ENCODE assay signal across 22 cellular contexts in the genomic region with DNA sequence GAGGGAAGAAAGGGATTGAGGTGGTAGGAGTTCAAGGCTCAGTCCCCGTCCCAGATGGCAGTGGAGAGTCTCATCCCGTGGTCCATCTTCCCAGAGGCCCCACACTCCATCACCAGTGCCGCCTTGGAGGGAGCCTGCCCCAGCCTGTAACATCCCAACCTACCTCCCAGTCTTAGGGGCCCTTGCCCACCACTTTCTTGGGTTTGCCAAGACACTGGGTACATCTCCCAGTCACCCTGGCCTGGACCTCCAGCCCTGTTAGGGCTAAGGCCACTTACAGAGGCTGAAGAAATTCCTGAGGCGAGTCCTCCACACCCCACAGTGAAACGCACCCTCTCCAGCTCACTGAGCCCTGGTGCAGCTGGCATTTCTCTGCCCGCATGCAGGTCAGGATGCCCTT. TPM values are rescaled to one million over a fixed set of nuclear protein-coding genes. Genes with fewer than 3 reads are reported as not detected.
DNase-seq lines count a peak whose midpoint lies in the region; ATAC-seq, FAIRE-seq and TF ChIP-seq lines count a peak whose summit lies in the region.
"Had no signal": no experiment of that assay in that cellular context is flagged by ENCODE, and none has a peak within 500 bp of the region (broad histone marks: within the 10 kb centered on the region; RNA-seq: fewer than 3 reads in every experiment).

No MANE protein-coding gene starts in this region.

- H3K4me1 Mint-ChIP-seq in brain (peaks cover 2% of the 10 kb centered on the region), mesothelial cell of epicardium (peaks cover 10% of the 10 kb centered on the region)

- H3K9ac ChIP-seq in stomach smooth muscle (ENCODE audit: low read length in 2 of 2) (peak overlapping the region in 1 of 2 donors; percentile 13), HepG2 (ENCODE audit: insufficient read depth, low read depth, low read length) (no peak overlapping the region)

- 87% methylated on average over 5 of the region's 6 CpGs for WGBS in HepG2 (ENCODE audit: low lambda C conversion rate)

- peak overlapping the region in 3 of 5 experiments; percentile 45 to 80 (median 53) for H3K4me3 Mint-ChIP-seq in brain
- peak overlapping the region; percentile 55 for H3K4me3 Mint-ChIP-seq in mesothelial cell of epicardium
- H3K4me3 Mint-ChIP-seq: activated naive CD8-positive, alpha-beta T cell treated with anti-CD3 and anti-CD28 coated beads, Interleukin-2, amount 10 ng/mL, durations not matched to agents 7 days and 5 days had no signal

- in situ Hi-C loops in HepG2 (cut with HindIII; ENCODE audit: extremely low pct_ligation_motif_present, low pct_unique_long_range_greater_than_20kb), result loop anchor here (10.0 kb wide), 1 partner anchor 236 kb away; no protein-coding TSS in a partner anchor

- H3K9me3 Mint-ChIP-seq in brain, result peaks cover 0 to 1% (median 0%) of the 10 kb centered on the region in 5 experiments
- no peaks in the 10 kb centered on the region for H3K9me3 Mint-ChIP-seq in mesothelial cell of epicardium
- H3K9me3 Mint-ChIP-seq: activated naive CD8-positive, alpha-beta T cell treated with anti-CD3 and anti-CD28 coated beads, Interleukin-2, amount 10 ng/mL, durations not matched to agents 7 days and 5 days had no signal

- no peak for FAIRE-seq in HepG2 (lab: Jason Lieb, UNC)
- FAIRE-seq: GM18507 had no signal

- CTCF ChIA-PET in HEK293T (lab: Yijun Ruan, JAX), result no interaction called here
- CTCF ChIA-PET in HepG2 (lab: Yijun Ruan, JAX; ENCODE audit: low intra/inter-chr PET ratio, low total read pairs), result no interaction called here

- H3K9me3 ChIP-seq in stomach smooth muscle (ENCODE audit: control insufficient read depth in 2 of 2, low read length in 2 of 2) (no peaks in the 10 kb centered on the region), HepG2 (ENCODE audit: low read length) (no peaks in the 10 kb centered on the region)
- H3K9me3 ChIP-seq: lower lobe of right lung, right lobe of liver had no signal

- H3K4me2 ChIP-seq in HepG2 (ENCODE audit: low read depth, low read length), result no peak overlapping the region

- BruUV-seq in HepG2 (replicated peaks; lab: Mats Ljungman, UMichigan), result no TSS peak

- intact Hi-C loops in HepG2 (cut with micrococcal nuclease; ENCODE audit: unreplicated experiment), result loop anchor here (10.0 kb wide), 1 partner anchor 236 kb away; no protein-coding TSS in a partner anchor

- H2AFZ ChIP-seq in HepG2 (ENCODE audit: low read length), result no peak overlapping the region

- TF ChIP-seq RAD21 in HepG2 (CRISPR knock-in tag; IDR thresholded peaks at IDR 0.05), result no peak

- peaks cover 26% of the 10 kb centered on the region for H3K36me3 Mint-ChIP-seq in brain
- H3K36me3 Mint-ChIP-seq in mesothelial cell of epicardium, result peaks cover 5% of the 10 kb centered on the region
- H3K36me3 Mint-ChIP-seq: activated naive CD8-positive, alpha-beta T cell treated with anti-CD3 and anti-CD28 coated beads, Interleukin-2, amount 10 ng/mL, durations not matched to agents 7 days and 5 days had no signal

- DNase-seq in HEK293T (ENCODE audit: extremely low spot score) (peak; percentile 8), mesothelial cell of epicardium (ENCODE audit: low spot score in 2 of 2, unreplicated experiment in 2 of 2) (no peak), RKO (ENCODE audit: low spot score) (no peak), HepG2 (ENCODE audit: low spot score) (no peak)
- DNase-seq: activated CD4-positive, alpha-beta T cell treated with anti-CD3 and anti-CD28 coated beads for 4 hours; activated naive CD8-positive, alpha-beta T cell treated with anti-CD3 and anti-CD28 coated beads, Interleukin-2, amount 10 ng/mL, durations not matched to agents 7 days and 5 days; activated T-cell treated with anti-CD3 and anti-CD28 coated beads, Interleukin-2, amount 50 U/mL, for 48 hours; DMS 273 treated with DMSO at 0.1 percent for 48 hours; effector CD4-positive, alpha-beta T cell; NCI-H2081; NCI-H446; right lobe of liver; stimulated activated CD4-positive, alpha-beta T cell treated with anti-CD3 and anti-CD28 coated beads, Interleukin-15, amount 100 ng/mL, for 24 hours; stimulated activated CD8-positive, alpha-beta memory T cell treated with anti-CD3 and anti-CD28 coated beads, Interleukin-4, amount 100 ng/mL, for 48 hours had no signal

- TF ChIP-seq EP300 in HepG2 (IDR thresholded peaks at IDR 0.05; ENCODE audit: low read depth in 2 of 2, low read length in 2 of 2) (no peak), HepG2 (CRISPR knock-in tag; IDR thresholded peaks at IDR 0.05; ENCODE audit: borderline replicate concordance) (no peak)

- H3K4me3 ChIP-seq in stomach smooth muscle (ENCODE audit: low read length in 2 of 2), result no peak overlapping the region
- H3K4me3 ChIP-seq in HepG2 (replicated peaks in 1 of 3; ENCODE audit: insufficient read depth in 1 of 3, low read depth in 2 of 3, low read length in 3 of 3), result no peak overlapping the region
- H3K4me3 ChIP-seq: right lobe of liver had no signal

- H3K4me1 ChIP-seq in stomach smooth muscle (ENCODE audit: control insufficient read depth, insufficient read depth, low read length) (peaks cover 22% of the 10 kb centered on the region), HepG2 (ENCODE audit: insufficient read depth, low read length) (peaks cover 17% of the 10 kb centered on the region)

- H3K27ac Mint-ChIP-seq in brain (peak overlapping the region in 2 of 5 experiments; percentile 7 to 20), mesothelial cell of epicardium (no peak overlapping the region)
- H3K27ac Mint-ChIP-seq: activated naive CD8-positive, alpha-beta T cell treated with anti-CD3 and anti-CD28 coated beads, Interleukin-2, amount 10 ng/mL, durations not matched to agents 7 days and 5 days had no signal

- H3K27ac ChIP-seq in stomach smooth muscle (ENCODE audit: low read length) (peak overlapping the region; percentile 24), HepG2 (ENCODE audit: extremely low read length, insufficient read depth, low read length) (no peak overlapping the region)
- H3K27ac ChIP-seq: C4-2B, lower lobe of right lung, right lobe of liver had no signal

- POLR2A ChIA-PET in HEK293T (lab: Yijun Ruan, JAX), result interaction anchor here (1.5 kb wide), 1 partner anchor 61 kb away, joined by 3 read pairs; the partner anchor contains the start of gene SRSF4
- POLR2A ChIA-PET in HepG2 (lab: Yijun Ruan, JAX), result no interaction called here

- ATAC-seq in HepG2 (no peak), GM18868 (IDR thresholded peaks at IDR 0.05; ENCODE audit: unreplicated experiment) (no peak), GM19467 (IDR thresholded peaks at IDR 0.05; ENCODE audit: unreplicated experiment) (no peak)

- H3K36me3 ChIP-seq in stomach smooth muscle (ENCODE audit: control insufficient read depth in 2 of 2, insufficient read depth in 2 of 2, low read length in 2 of 2) (peaks cover 0 to 4% of the 10 kb centered on the region in 2 donors), HepG2 (replicated peaks in 1 of 2; ENCODE audit: control insufficient read depth in 1 of 2, insufficient read depth in 2 of 2, low read length in 2 of 2) (peaks cover 9 to 12% of the 10 kb centered on the region in 2 experiments)

- H3K27me3 ChIP-seq in stomach smooth muscle (ENCODE audit: control insufficient read depth in 1 of 2, insufficient read depth in 2 of 2, low read length in 2 of 2) (no peaks in the 10 kb centered on the region), HepG2 (ENCODE audit: control insufficient read depth in 1 of 2, insufficient read depth in 2 of 2, low read length in 2 of 2) (no peaks in the 10 kb centered on the region; a peak in 1 of 5 replicates)
- H3K27me3 ChIP-seq: right lobe of liver had no signal

- no peak for TF ChIP-seq CTCF in brain (conservative IDR thresholded peaks at IDR 0.05)
- TF ChIP-seq CTCF in mesothelial cell of epicardium (IDR thresholded peaks at IDR 0.05; ENCODE audit: unreplicated experiment), result no peak
- no peak for TF ChIP-seq CTCF in HepG2 (CRISPR knock-in tag; IDR thresholded peaks at IDR 0.05)

- no peaks in the 10 kb centered on the region for H3K79me2 ChIP-seq in HepG2 (ENCODE audit: insufficient read depth, low read length)

- peaks cover 54% of the 10 kb centered on the region for H3K27me3 Mint-ChIP-seq in brain
- no peaks in the 10 kb centered on the region for H3K27me3 Mint-ChIP-seq in mesothelial cell of epicardium (ENCODE audit: low read depth)

- no peak for TF ChIP-seq POLR2A in HepG2 (IDR thresholded peaks at IDR 0.05; ENCODE audit: insufficient read depth in 1 of 2, low read depth in 2 of 2, low read length in 2 of 2)

- no peaks in the 10 kb centered on the region for H4K20me1 ChIP-seq in HepG2 (ENCODE audit: insufficient read depth, low read length)

TF ChIP-seq in HEK293T, 16 proteins besides CTCF, POLR2A, EP300 and RAD21:
- no peak for TF ChIP-seq TARDBP (IDR thresholded peaks at IDR 0.05)
TF ChIP-seq in HEK293T: peak in this region for 0.

RNA-seq across cellular contexts. Expression of gene TMEM200B, which starts 3.3 kb away (rescaled TPM):
- polyA plus RNA-seq in brain (ENCODE audit: insufficient read depth, low read depth, low replicate concordance) (0.78 TPM), HepG2 (2011; rRNA removed) (1.1 and 1.4 TPM in 2 replicates)
- total RNA-seq in mesothelial cell of epicardium (28.3 to 31.0 TPM (median 29.1 TPM) in 3 replicates), HepG2 (2016; rRNA removed; fragmentation: Illumina TruSeq; extraction: Trizol) (0.72 and 1.1 TPM in 2 replicates)
- total RNA-seq in HepG2 (2016; cell fraction: cytosol; rRNA removed; fragmentation: Illumina TruSeq; extraction: Trizol; ENCODE audit: low read depth), result 0.18 and 0.20 TPM in 2 replicates
- 0.48 and 1.0 TPM in 2 replicates for total RNA-seq in HepG2 (2016; cell fraction: insoluble cytoplasmic fraction; rRNA removed; fragmentation: Illumina TruSeq; extraction: Trizol)
- total RNA-seq in HepG2 (2016; cell fraction: membrane; rRNA removed; fragmentation: Illumina TruSeq; extraction: Trizol), result 0.59 and 0.96 TPM in 2 replicates
- total RNA-seq in HepG2 (2016; cell fraction: nucleus; rRNA removed; fragmentation: Illumina TruSeq; extraction: Trizol), result 0.66 and 1.2 TPM in 2 replicates
- 0.88 and 1.1 TPM in 2 replicates for polyA plus RNA-seq in HepG2 (2011; cell fraction: cytosol; rRNA removed)
- 1.6 and 1.7 TPM in 2 replicates for polyA plus RNA-seq in HepG2 (2011; cell fraction: nucleus; rRNA removed)
- 0.44 and 1.1 TPM in 2 replicates for polyA plus RNA-seq in HepG2 (2012)
- 0.28 and 0.41 TPM in 2 replicates for polyA plus RNA-seq in HepG2 (2016; cell fraction: cytosol; fragmentation: Illumina TruSeq; extraction: Trizol; ENCODE audit: low read depth)
- polyA plus RNA-seq in HepG2 (2016; cell fraction: insoluble cytoplasmic fraction; fragmentation: Illumina TruSeq; extraction: Trizol; ENCODE audit: low read depth), result 0.66 and 0.93 TPM in 2 replicates
- polyA plus RNA-seq in HepG2 (2016; cell fraction: membrane; fragmentation: Illumina TruSeq; extraction: Trizol; ENCODE audit: low read depth), result 0.68 and 0.86 TPM in 2 replicates
- 1.7 and 2.1 TPM in 2 replicates for polyA plus RNA-seq in HepG2 (2016; cell fraction: nucleus; fragmentation: Illumina TruSeq; extraction: Trizol; ENCODE audit: insufficient read depth, low read depth)
- 0.12 and 1.2 TPM in 2 replicates for polyA minus RNA-seq in HepG2 (2011; rRNA and poly(A)+ RNA removed; ENCODE audit: low replicate concordance)
- 0.40 and 0.53 TPM in 2 replicates for polyA minus RNA-seq in HepG2 (2011; cell fraction: cytosol; rRNA and poly(A)+ RNA removed)
- polyA minus RNA-seq in HepG2 (2011; cell fraction: nucleus; rRNA and poly(A)+ RNA removed), result 0.39 and 0.75 TPM in 2 replicates
- total RNA-seq: activated naive CD8-positive, alpha-beta T cell treated with anti-CD3 and anti-CD28 coated beads, Interleukin-2, amount 10 ng/mL, durations not matched to agents 7 days and 5 days; T-helper 1 cell treated with Interleukin-12 subunit alpha and Interleukin-12 subunit beta and Interleukin-4 antibody, amounts not matched to agents 30 ng/mL and 1 ng/mL, for 36 hours had no signal

Comparison
In these comparisons a context has a peak if more than half of its experiments do, and no peak if none do; other contexts are left out.
1. RNA of gene TMEM200B, which starts 3.3 kb away (total RNA-seq): 28.3 to 31.0 TPM in mesothelial cell of epicardium; 0.18 to 1.2 TPM in HepG2; every median in the first group is over 10 times any median in the second.